In the genomic region with DNA sequence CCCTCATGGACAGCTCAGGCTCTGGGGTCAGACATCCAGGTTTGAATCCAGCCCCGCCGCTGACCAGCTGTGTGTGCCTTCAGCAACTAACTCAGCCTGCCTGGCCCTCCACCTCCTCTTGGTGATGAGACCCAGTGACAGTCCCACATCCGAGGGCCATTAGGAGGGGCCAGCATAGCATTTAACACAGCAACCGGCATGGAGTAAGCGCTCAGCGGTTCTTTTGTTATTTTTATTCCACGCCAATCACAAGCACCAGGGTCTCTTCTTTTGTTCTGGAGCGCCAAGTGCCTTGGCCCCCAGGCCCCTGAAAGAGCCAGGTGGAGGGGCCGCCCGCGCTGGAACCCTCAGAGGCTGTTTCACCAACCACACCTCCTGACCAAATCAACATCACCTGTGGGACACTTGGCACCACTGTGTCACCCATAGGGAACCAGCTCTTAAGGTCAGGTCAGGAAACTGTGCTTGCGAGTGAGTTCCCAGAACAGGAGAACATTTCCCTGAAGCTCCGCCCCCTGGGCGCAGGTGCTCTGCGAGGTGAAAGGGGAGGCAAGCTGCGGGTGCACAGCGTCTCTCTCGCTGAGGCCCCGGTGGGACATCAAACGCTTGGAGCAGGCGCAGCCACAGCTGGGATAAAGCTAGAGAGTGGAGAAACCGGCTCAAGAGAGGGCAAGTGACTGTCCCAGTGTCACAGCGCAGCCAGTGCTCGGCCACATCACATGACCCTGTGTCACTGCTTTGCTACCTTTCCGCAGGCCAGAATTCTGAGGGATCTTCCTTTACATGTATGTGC, we compare ENCODE assay signal across 1 cellular context.
TF ChIP-seq lines count a peak whose summit lies in the region.

No MANE protein-coding gene starts in this region.

TF ChIP-seq in SK-N-SH treated with all-trans-retinoic acid at 6 μM for 48 hours, 23 proteins besides CTCF, POLR2A, EP300 and RAD21 (continued from another document):
- TF ChIP-seq ZFP30 (CRISPR knock-in tag; IDR thresholded peaks at IDR 0.05): no peak
- TF ChIP-seq, protein P1, sequence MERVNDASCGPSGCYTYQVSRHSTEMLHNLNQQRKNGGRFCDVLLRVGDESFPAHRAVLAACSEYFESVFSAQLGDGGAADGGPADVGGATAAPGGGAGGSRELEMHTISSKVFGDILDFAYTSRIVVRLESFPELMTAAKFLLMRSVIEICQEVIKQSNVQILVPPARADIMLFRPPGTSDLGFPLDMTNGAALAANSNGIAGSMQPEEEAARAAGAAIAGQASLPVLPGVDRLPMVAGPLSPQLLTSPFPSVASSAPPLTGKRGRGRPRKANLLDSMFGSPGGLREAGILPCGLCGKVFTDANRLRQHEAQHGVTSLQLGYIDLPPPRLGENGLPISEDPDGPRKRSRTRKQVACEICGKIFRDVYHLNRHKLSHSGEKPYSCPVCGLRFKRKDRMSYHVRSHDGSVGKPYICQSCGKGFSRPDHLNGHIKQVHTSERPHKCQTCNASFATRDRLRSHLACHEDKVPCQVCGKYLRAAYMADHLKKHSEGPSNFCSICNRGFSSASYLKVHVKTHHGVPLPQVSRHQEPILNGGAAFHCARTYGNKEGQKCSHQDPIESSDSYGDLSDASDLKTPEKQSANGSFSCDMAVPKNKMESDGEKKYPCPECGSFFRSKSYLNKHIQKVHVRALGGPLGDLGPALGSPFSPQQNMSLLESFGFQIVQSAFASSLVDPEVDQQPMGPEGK (CRISPR knock-in tag; IDR thresholded peaks at IDR 0.05; ENCODE audit: borderline replicate concordance): no peak
TF ChIP-seq in SK-N-SH treated with all-trans-retinoic acid at 6 μM for 48 hours: peak in this region for 0.
